ENCODE assay signal across 15 cellular contexts in genomic region chr9:113624721-113625120, GRCh38.
DNase-seq lines count a peak whose midpoint lies in the region.
"Had no signal": no experiment of that assay in that cellular context is flagged by ENCODE, and none has a peak within 500 bp of the region (broad histone marks: within the 10 kb centered on the region; RNA-seq: fewer than 3 reads in every experiment).

No MANE protein-coding gene starts in this region.

- H3K4me1 ChIP-seq in SJSA1 (replicated peaks), result peaks cover 53% of the 10 kb centered on the region

- DNase-seq in activated T-cell treated with anti-CD3 and anti-CD28 coated beads, Interleukin-2, amount 50 U/mL, for 24 hours, result peak; percentile 13
- no peak for DNase-seq in activated T-cell treated with anti-CD3 and anti-CD28 coated beads, Interleukin-2, amount 50 U/mL, for 1 hour
- DNase-seq in SJSA1 (ENCODE audit: low read depth in 1 of 2, low spot score in 2 of 2) (peak; percentile 42 to 71), glomerular visceral epithelial cell (ENCODE audit: extremely low spot score) (peak; percentile 82), stromal cell of bone marrow (ENCODE audit: low read depth) (peak; percentile 82), UCSD-AML1 (lab: John Stamatoyannopoulos, UW; ENCODE audit: unreplicated experiment) (no peak), 8988T (no peak), SIG-M5 (lab: John Stamatoyannopoulos, UW) (no peak)
- DNase-seq: activated CD4-positive, alpha-beta T cell treated with anti-CD3 and anti-CD28 coated beads, Interleukin-2, amount 50 U/mL, for 48 hours; GF-D8; immature natural killer cell; naive B cell; stimulated activated CD4-positive, alpha-beta T cell treated with anti-CD3 and anti-CD28 coated beads, Interleukin-12 subunit alpha, Interleukin-12 subunit beta, amount 100 ng/mL, for 4 hours had no signal

- H3K27ac ChIP-seq in SJSA1, result peak overlapping the region; percentile 52
- H3K27ac ChIP-seq: adrenal gland had no signal

- H3K9me3 ChIP-seq in SJSA1 (replicated peaks), result no peaks in the 10 kb centered on the region
- H3K9me3 ChIP-seq: adrenal gland had no signal

- H3K27ac Mint-ChIP-seq in activated T-cell treated with anti-CD3 and anti-CD28 coated beads, Interleukin-2, amount 50 U/mL, for 24 hours, result no peak overlapping the region
- H3K27ac Mint-ChIP-seq: immature natural killer cell had no signal

- H3K4me3 Mint-ChIP-seq in activated T-cell treated with anti-CD3 and anti-CD28 coated beads, Interleukin-2, amount 50 U/mL, for 24 hours, result no peak overlapping the region
- H3K4me3 Mint-ChIP-seq: immature natural killer cell had no signal

- H3K27me3 Mint-ChIP-seq in activated T-cell treated with anti-CD3 and anti-CD28 coated beads, Interleukin-2, amount 50 U/mL, for 24 hours, result peaks cover 3% of the 10 kb centered on the region

- H3K27me3 ChIP-seq in SJSA1 (replicated peaks), result no peaks in the 10 kb centered on the region
- H3K27me3 ChIP-seq: adrenal gland had no signal

- no peaks in the 10 kb centered on the region for H3K36me3 ChIP-seq in SJSA1
- H3K36me3 ChIP-seq: adrenal gland had no signal

- no peaks in the 10 kb centered on the region for H3K9me3 Mint-ChIP-seq in activated T-cell treated with anti-CD3 and anti-CD28 coated beads, Interleukin-2, amount 50 U/mL, for 24 hours
- H3K9me3 Mint-ChIP-seq: immature natural killer cell, naive B cell had no signal

- H3K36me3 Mint-ChIP-seq in activated T-cell treated with anti-CD3 and anti-CD28 coated beads, Interleukin-2, amount 50 U/mL, for 24 hours (ENCODE audit: low read depth), result no peaks in the 10 kb centered on the region
- H3K36me3 Mint-ChIP-seq: naive B cell had no signal

- H3K4me3 ChIP-seq in SJSA1, result no peak overlapping the region
- H3K4me3 ChIP-seq: adrenal gland, K562 had no signal

- H3K4me1 Mint-ChIP-seq in activated T-cell treated with anti-CD3 and anti-CD28 coated beads, Interleukin-2, amount 50 U/mL, for 24 hours (ENCODE audit: low read depth), result peaks cover 45% of the 10 kb centered on the region
- H3K4me1 Mint-ChIP-seq: immature natural killer cell had no signal

Comparison
In these comparisons a context has a peak if more than half of its experiments do, and no peak if none do; other contexts are left out.
1. DNase-seq: peak in activated T-cell treated with anti-CD3 and anti-CD28 coated beads, Interleukin-2, amount 50 U/mL, for 24 hours (single experiment), SJSA1 (2 of 2), glomerular visceral epithelial cell (single experiment) and stromal cell of bone marrow (single experiment); none in activated T-cell treated with anti-CD3 and anti-CD28 coated beads, Interleukin-2, amount 50 U/mL, for 1 hour (single experiment), UCSD-AML1 (single experiment), 8988T (single experiment) and SIG-M5 (single experiment).